In the genomic region with DNA sequence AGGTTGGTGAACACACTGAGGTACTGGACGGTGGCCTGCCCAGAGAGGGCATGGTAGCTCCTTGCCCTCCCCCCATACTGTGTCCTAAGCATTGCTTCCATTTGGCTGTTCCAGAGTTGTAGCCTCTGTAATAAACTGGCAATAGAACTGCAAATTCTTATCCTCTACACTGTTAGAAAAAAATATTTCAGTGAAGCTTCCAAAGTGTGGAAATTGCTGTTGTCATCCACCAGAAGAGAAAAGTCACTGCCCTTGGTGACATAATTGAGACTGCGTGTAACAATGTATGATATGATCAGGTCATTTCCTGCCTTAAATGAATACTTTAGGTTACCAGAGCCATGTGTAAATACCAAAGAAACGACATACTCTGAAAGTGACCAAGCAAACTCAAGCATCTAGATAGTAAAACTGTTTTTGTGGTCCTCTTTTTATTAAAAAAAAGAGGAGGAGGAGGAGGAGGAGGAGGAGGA, we compare ENCODE assay signal across 13 cellular contexts.
DNase-seq lines count a peak whose midpoint lies in the region; ATAC-seq and TF ChIP-seq lines count a peak whose summit lies in the region.
"Had no signal": no experiment of that assay in that cellular context is flagged by ENCODE, and none has a peak within 500 bp of the region (broad histone marks: within the 10 kb centered on the region; RNA-seq: fewer than 3 reads in every experiment).

No MANE protein-coding gene starts in this region.

- CTCF ChIA-PET in mammary epithelial cell (lab: Charles Lee; ENCODE audit: low non-redundant PET) = no interaction called here
- CTCF ChIA-PET in activated CD4-positive, alpha-beta memory T cell treated with anti-CD3 and anti-CD28 coated beads for 36 hours (lab: Charles Lee) = interaction anchor here (0.8 to 2.4 kb wide), 8 partner anchors 61 to 165 kb away, joined by 3 to 12 read pairs (median 4); a partner anchor contains a TSS

- H3K36me3 ChIP-seq in breast epithelium = no peaks in the 10 kb centered on the region
- peaks cover 39% of the 10 kb centered on the region for H3K36me3 ChIP-seq in mammary epithelial cell (ENCODE audit: insufficient read depth, low read length)
- H3K36me3 ChIP-seq in uterus = no peaks in the 10 kb centered on the region

- no peak overlapping the region for H3K9ac ChIP-seq in mammary epithelial cell (ENCODE audit: insufficient read depth, low read length)
- H3K9ac ChIP-seq: parathyroid adenoma had no signal

- H3K4me3 Mint-ChIP-seq in activated CD4-positive, alpha-beta memory T cell treated with anti-CD3 and anti-CD28 coated beads for 36 hours = no peak overlapping the region

- H3K9me3 ChIP-seq in breast epithelium = no peaks in the 10 kb centered on the region
- no peaks in the 10 kb centered on the region for H3K9me3 ChIP-seq in mammary epithelial cell (replicated peaks; ENCODE audit: insufficient read depth, low read length)
- no peaks in the 10 kb centered on the region for H3K9me3 ChIP-seq in uterus
- H3K9me3 ChIP-seq: esophagus squamous epithelium, stomach had no signal

- ATAC-seq in HG02588 (IDR thresholded peaks at IDR 0.05; ENCODE audit: unreplicated experiment) = no peak
- no peak for ATAC-seq in HG03095 (IDR thresholded peaks at IDR 0.05; ENCODE audit: unreplicated experiment)

- WGBS in mammary epithelial cell (ENCODE audit: low coverage, missing lambda C conversion rate) = 64% methylated on average over 3 of the region's 3 CpGs

- H3K4me1 Mint-ChIP-seq in activated CD4-positive, alpha-beta memory T cell treated with anti-CD3 and anti-CD28 coated beads for 36 hours (ENCODE audit: low read depth) = peaks cover 11% of the 10 kb centered on the region

- TF ChIP-seq CTCF in breast epithelium (IDR thresholded peaks at IDR 0.05) (no peak), mammary epithelial cell (conservative IDR thresholded peaks at IDR 0.05 in 1 of 2, IDR thresholded peaks at IDR 0.05 in 1 of 2; ENCODE audit: extremely low read depth in 1 of 2, insufficient read depth in 1 of 2, low read depth in 1 of 2, low read length in 2 of 2) (no peak), uterus (IDR thresholded peaks at IDR 0.05) (no peak)

- H3K4me3 ChIP-seq in breast epithelium (no peak overlapping the region), mammary epithelial cell (replicated peaks in 1 of 3; ENCODE audit: insufficient read depth in 1 of 3, low read depth in 2 of 3, low read length in 3 of 3) (no peak overlapping the region), uterus (no peak overlapping the region)
- H3K4me3 ChIP-seq: esophagus squamous epithelium, stomach had no signal

- intact Hi-C loops in breast epithelium (cut with DNase I; ENCODE audit: low total_unique reads) = no loop called here
- intact Hi-C loops in mammary epithelial cell (cut with micrococcal nuclease) = no loop called here
- intact Hi-C loops in activated CD4-positive, alpha-beta memory T cell treated with anti-CD3 and anti-CD28 coated beads for 36 hours (cut with micrococcal nuclease) = loop anchor here (1.0 to 2.0 kb wide), 4 partner anchors 9 to 66 kb away; a partner anchor contains a TSS
- intact Hi-C loops in uterus (cut with DNase I; ENCODE audit: low total_unique reads) = no loop called here

- H4K20me1 ChIP-seq in mammary epithelial cell (ENCODE audit: insufficient read depth, low read length) = no peaks in the 10 kb centered on the region

- TF ChIP-seq POLR2A in breast epithelium (IDR thresholded peaks at IDR 0.05) (no peak), uterus (IDR thresholded peaks at IDR 0.05) (no peak)

- no peaks in the 10 kb centered on the region for H3K27me3 Mint-ChIP-seq in activated CD4-positive, alpha-beta memory T cell treated with anti-CD3 and anti-CD28 coated beads for 36 hours

- no peak overlapping the region for H2AFZ ChIP-seq in mammary epithelial cell (ENCODE audit: low read depth, low read length)
- H2AFZ ChIP-seq: parathyroid adenoma had no signal

- H3K36me3 Mint-ChIP-seq in activated CD4-positive, alpha-beta memory T cell treated with anti-CD3 and anti-CD28 coated beads for 36 hours = peaks cover 9% of the 10 kb centered on the region

- H3K27ac Mint-ChIP-seq in activated CD4-positive, alpha-beta memory T cell treated with anti-CD3 and anti-CD28 coated beads for 36 hours = peak overlapping the region; percentile 83

- dilution Hi-C loops in mammary epithelial cell (cut with HindIII; ENCODE audit: low sequenced_read_pairs) = no loop called here

- POLR2A ChIA-PET in activated CD4-positive, alpha-beta memory T cell treated with anti-CD3 and anti-CD28 coated beads for 36 hours (lab: Charles Lee) = interaction anchor here (0.8 to 2.7 kb wide), 2 partner anchors 67 to 89 kb away, joined by 3 to 18 read pairs; a partner anchor contains a TSS

- H3K4me1 ChIP-seq in breast epithelium = no peaks in the 10 kb centered on the region
- no peaks in the 10 kb centered on the region for H3K4me1 ChIP-seq in mammary epithelial cell (ENCODE audit: insufficient read depth, low read length)
- H3K4me1 ChIP-seq in uterus = no peaks in the 10 kb centered on the region
- H3K4me1 ChIP-seq: parathyroid adenoma had no signal

- in situ Hi-C loops in mammary epithelial cell (cut with MboI; ENCODE audit: low sequenced_read_pairs in 2 of 2) = no loop called here

- H3K27me3 ChIP-seq in breast epithelium (no peaks in the 10 kb centered on the region), mammary epithelial cell (ENCODE audit: insufficient read depth, low read length) (no peaks in the 10 kb centered on the region), uterus (no peaks in the 10 kb centered on the region)
- H3K27me3 ChIP-seq: esophagus squamous epithelium, stomach had no signal

- no peak for DNase-seq in breast epithelium (ENCODE audit: low spot score in 2 of 2)
- no peak for DNase-seq in mammary epithelial cell
- DNase-seq in activated CD4-positive, alpha-beta memory T cell treated with anti-CD3 and anti-CD28 coated beads for 36 hours = no peak
- peak; percentile 12 for DNase-seq in glomerular visceral epithelial cell (ENCODE audit: extremely low spot score)
- no peak for DNase-seq in uterus
- DNase-seq in caudate nucleus (lab: John Stamatoyannopoulos, UW) = no peak
- DNase-seq: activated CD4-positive, alpha-beta T cell treated with anti-CD3 and anti-CD28 coated beads for 48 hours; esophagus squamous epithelium; NCI-H446 treated with DMSO at 0.1 percent for 48 hours; stomach had no signal

- H3K79me2 ChIP-seq in mammary epithelial cell (ENCODE audit: insufficient read depth, low read length) = peaks cover 25% of the 10 kb centered on the region
- H3K79me2 ChIP-seq: parathyroid adenoma had no signal

- BruUV-seq in mammary epithelial cell (replicated peaks; lab: Mats Ljungman, UMichigan) = no TSS peak

- H3K9me3 Mint-ChIP-seq in activated CD4-positive, alpha-beta memory T cell treated with anti-CD3 and anti-CD28 coated beads for 36 hours = no peaks in the 10 kb centered on the region

- no peak overlapping the region for H3K4me2 ChIP-seq in mammary epithelial cell (ENCODE audit: insufficient read depth, low read depth, low read length)

- H3K27ac ChIP-seq in breast epithelium = peak overlapping the region; percentile 9 to 39
- no peak overlapping the region for H3K27ac ChIP-seq in mammary epithelial cell (ENCODE audit: insufficient read depth, low read depth, low read length)
- H3K27ac ChIP-seq in uterus = peak overlapping the region; percentile 23 to 46
- no peak overlapping the region for H3K27ac ChIP-seq in caudate nucleus (ENCODE audit: low read depth, low read length)
- H3K27ac ChIP-seq: parathyroid adenoma, stomach had no signal

Comparison
In these comparisons a context has a peak if more than half of its experiments do, and no peak if none do; other contexts are left out.
1. H3K27ac ChIP-seq: peak in breast epithelium (2 of 2) and uterus (2 of 2); none in mammary epithelial cell (single experiment) and caudate nucleus (single experiment).